In genomic region chr5:36879274-36880033, GRCh38 we compare ENCODE assay signal across 2 cellular contexts.
TF ChIP-seq lines count a peak whose summit lies in the region.

No MANE protein-coding gene starts in this region.

TF ChIP-seq in HEK293, 187 proteins besides CTCF, POLR2A, EP300 and RAD21 (continued from another document):
- TF ChIP-seq ZNF26 (tag by site-specific recombination; IDR thresholded peaks at IDR 0.05) (no peak), ZNF146 (tag by site-specific recombination; IDR thresholded peaks at IDR 0.05) (no peak), ZNF132 (tag by site-specific recombination; IDR thresholded peaks at IDR 0.05; ENCODE audit: borderline replicate concordance) (no peak), PRDM2 (tag by site-specific recombination; IDR thresholded peaks at IDR 0.05; ENCODE audit: borderline replicate concordance) (no peak), PRDM1 (tag by site-specific recombination; IDR thresholded peaks at IDR 0.05) (peak; percentile 95), ZNF19 (tag by site-specific recombination; IDR thresholded peaks at IDR 0.05; ENCODE audit: low read depth) (no peak), ZNF404 (tag by site-specific recombination; IDR thresholded peaks at IDR 0.05) (no peak), ZNF48 (tag by site-specific recombination; IDR thresholded peaks at IDR 0.05) (no peak), ZNF571 (tag by site-specific recombination; IDR thresholded peaks at IDR 0.05) (no peak), ZSCAN4 (tag by site-specific recombination; IDR thresholded peaks at IDR 0.05) (no peak)
- TF ChIP-seq, protein P1, sequence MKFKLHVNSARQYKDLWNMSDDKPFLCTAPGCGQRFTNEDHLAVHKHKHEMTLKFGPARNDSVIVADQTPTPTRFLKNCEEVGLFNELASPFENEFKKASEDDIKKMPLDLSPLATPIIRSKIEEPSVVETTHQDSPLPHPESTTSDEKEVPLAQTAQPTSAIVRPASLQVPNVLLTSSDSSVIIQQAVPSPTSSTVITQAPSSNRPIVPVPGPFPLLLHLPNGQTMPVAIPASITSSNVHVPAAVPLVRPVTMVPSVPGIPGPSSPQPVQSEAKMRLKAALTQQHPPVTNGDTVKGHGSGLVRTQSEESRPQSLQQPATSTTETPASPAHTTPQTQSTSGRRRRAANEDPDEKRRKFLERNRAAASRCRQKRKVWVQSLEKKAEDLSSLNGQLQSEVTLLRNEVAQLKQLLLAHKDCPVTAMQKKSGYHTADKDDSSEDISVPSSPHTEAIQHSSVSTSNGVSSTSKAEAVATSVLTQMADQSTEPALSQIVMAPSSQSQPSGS (tag by site-specific recombination; IDR thresholded peaks at IDR 0.05; ENCODE audit: low read depth), result peak; percentile 84

TF ChIP-seq in WTC11, 78 proteins besides CTCF, POLR2A, EP300 and RAD21 (continued from another document):
- no peak for TF ChIP-seq AR (CRISPR knock-in tag; IDR thresholded peaks at IDR 0.05)
- TF ChIP-seq TEAD1 (CRISPR knock-in tag; IDR thresholded peaks at IDR 0.05), result no peak
- TF ChIP-seq SMAD4 (CRISPR knock-in tag; IDR thresholded peaks at IDR 0.05), result no peak
